In the genomic region with DNA sequence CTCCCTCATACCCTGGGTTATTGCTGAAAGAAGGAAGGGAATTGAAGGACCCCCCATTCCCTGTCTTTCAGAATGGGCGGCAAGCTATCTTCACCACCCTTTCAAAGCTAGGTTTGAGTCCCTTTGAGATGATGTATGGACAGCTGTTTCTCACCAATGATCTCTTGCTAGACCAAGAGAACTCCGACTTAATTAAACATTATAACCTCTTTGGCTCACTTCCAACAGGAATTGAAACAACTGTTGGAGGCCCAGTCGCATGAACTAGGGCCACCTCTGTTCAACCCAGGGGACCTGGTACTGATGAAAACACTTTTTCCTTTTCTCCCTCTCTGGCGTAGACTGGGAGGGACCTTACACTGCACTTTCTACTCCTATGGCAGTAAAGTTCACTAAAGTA, we compare ENCODE assay signal across 12 cellular contexts.
"Had no signal": no experiment of that assay in that cellular context is flagged by ENCODE, and none has a peak within 500 bp of the region (broad histone marks: within the 10 kb centered on the region; RNA-seq: fewer than 3 reads in every experiment).

No MANE protein-coding gene starts in this region.

- ATAC-seq: activated T-cell treated with anti-CD3 and anti-CD28 coated beads, Interleukin-2, amount 50 U/mL, for 4 hours had no signal

- H3K4me1 ChIP-seq: Peyer's patch had no signal

- H3K4me3 ChIP-seq: Peyer's patch had no signal

- H3K27me3 ChIP-seq: Peyer's patch had no signal

- DNase-seq: activated CD4-positive, alpha-beta T cell treated with anti-CD3 and anti-CD28 coated beads for 1 hour; activated CD8-positive, alpha-beta memory T cell treated with anti-CD3 and anti-CD28 coated beads for 24 hours; activated effector memory CD4-positive, alpha-beta T cell treated with anti-CD3 and anti-CD28 coated beads, Interleukin-2, amount 50 U/mL, for 16 hours; activated T-cell treated with anti-CD3 and anti-CD28 coated beads, Interleukin-2, amount 50 U/mL, for 4 hours; NCI-H1048; NCI-H187 treated with DMSO at 0.1 percent for 48 hours; NCI-H2081 treated with DMSO at 0.1 percent for 48 hours; NCI-H2227 treated with DMSO at 0.1 percent for 48 hours; NCI-H446 treated with DMSO at 0.1 percent for 48 hours; NCI-H524 treated with DMSO at 0.1 percent for 48 hours had no signal

- FAIRE-seq: astrocyte had no signal

- H3K27ac ChIP-seq: Peyer's patch had no signal

- H3K36me3 ChIP-seq: Peyer's patch had no signal
